Comparison of ENCODE assay signal across 1 cellular context in genomic region chr7:80529362-80529761, GRCh38.
TF ChIP-seq lines count a peak whose summit lies in the region.

No MANE protein-coding gene starts in this region.

TF ChIP-seq in SK-N-SH, 30 proteins besides CTCF, POLR2A, EP300 and RAD21 (continued from another document):
- TF ChIP-seq REST (IDR thresholded peaks at IDR 0.05; ENCODE audit: low read depth, low read length) (no peak), RXRA (IDR thresholded peaks at IDR 0.05; ENCODE audit: borderline replicate concordance, low read depth) (no peak), TAF1 (IDR thresholded peaks at IDR 0.05; ENCODE audit: borderline replicate concordance, low read depth, low read length) (no peak), MXI1 (IDR thresholded peaks at IDR 0.05; ENCODE audit: low read depth, low read length) (no peak), USF2 (IDR thresholded peaks at IDR 0.05; ENCODE audit: borderline replicate concordance, low read depth, low read length) (no peak), SMC3 (IDR thresholded peaks at IDR 0.05; ENCODE audit: low read depth, low read length) (no peak), MEF2A (IDR thresholded peaks at IDR 0.05; ENCODE audit: borderline replicate concordance, low read depth) (no peak)
- TF ChIP-seq, protein P1, sequence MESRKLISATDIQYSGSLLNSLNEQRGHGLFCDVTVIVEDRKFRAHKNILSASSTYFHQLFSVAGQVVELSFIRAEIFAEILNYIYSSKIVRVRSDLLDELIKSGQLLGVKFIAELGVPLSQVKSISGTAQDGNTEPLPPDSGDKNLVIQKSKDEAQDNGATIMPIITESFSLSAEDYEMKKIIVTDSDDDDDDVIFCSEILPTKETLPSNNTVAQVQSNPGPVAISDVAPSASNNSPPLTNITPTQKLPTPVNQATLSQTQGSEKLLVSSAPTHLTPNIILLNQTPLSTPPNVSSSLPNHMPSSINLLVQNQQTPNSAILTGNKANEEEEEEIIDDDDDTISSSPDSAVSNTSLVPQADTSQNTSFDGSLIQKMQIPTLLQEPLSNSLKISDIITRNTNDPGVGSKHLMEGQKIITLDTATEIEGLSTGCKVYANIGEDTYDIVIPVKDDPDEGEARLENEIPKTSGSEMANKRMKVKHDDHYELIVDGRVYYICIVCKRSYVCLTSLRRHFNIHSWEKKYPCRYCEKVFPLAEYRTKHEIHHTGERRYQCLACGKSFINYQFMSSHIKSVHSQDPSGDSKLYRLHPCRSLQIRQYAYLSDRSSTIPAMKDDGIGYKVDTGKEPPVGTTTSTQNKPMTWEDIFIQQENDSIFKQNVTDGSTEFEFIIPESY (IDR thresholded peaks at IDR 0.05; ENCODE audit: borderline replicate concordance, low read depth): no peak
